In the genomic region with DNA sequence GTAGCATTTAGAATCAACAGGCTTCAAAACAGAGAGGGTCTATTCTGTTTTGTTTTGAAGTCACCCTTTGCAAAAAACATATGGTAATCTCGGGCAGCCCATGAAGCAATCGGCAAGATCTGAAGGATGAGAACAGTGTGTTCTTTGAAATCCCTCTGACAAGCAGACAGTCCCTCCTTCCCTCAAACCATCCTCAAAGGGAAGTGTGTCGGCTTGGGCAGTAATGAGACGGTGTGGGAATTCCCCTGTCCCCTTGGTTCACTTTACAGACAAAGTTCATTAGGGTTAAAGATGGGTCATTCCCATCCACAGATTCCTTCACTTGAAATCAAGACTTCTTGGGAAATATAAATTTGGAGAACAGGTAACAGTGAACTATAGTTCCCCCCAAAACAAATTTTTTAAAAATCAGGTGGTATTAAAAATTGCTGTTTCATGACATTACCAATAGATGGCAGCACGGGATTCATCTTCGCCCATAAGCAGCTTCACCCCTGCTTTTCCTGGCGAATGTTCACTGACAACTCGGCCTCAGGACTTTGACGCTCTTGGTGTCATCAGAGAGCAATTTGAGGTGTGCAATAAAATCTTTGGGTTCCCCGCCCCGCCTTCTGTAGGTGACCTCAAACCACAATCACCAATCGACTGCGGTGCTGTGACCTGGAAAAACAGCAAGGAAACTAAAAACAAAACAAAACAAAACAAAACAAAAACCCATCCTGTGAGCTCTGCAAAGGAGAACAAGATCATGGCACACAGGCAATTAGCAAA, we compare ENCODE assay signal across 8 cellular contexts.
DNase-seq lines count a peak whose midpoint lies in the region; ATAC-seq and TF ChIP-seq lines count a peak whose summit lies in the region.

No MANE protein-coding gene starts in this region.

- WGBS in tibial nerve, 2 donors: 6 to 7% methylated on average over 13 of the region's 13 CpGs

- peak; percentile 50 to 62 for TF ChIP-seq EP300 in tibial nerve (IDR thresholded peaks at IDR 0.05)

- no peaks in the 10 kb centered on the region for H3K9me3 ChIP-seq in Karpas-422 (ENCODE audit: low read length)
- no peaks in the 10 kb centered on the region for H3K9me3 ChIP-seq in parathyroid adenoma (ENCODE audit: control insufficient read depth, low read length)
- no peaks in the 10 kb centered on the region for H3K9me3 ChIP-seq in tibial nerve

- H3K9ac ChIP-seq in Karpas-422 (ENCODE audit: low read length) (no peak overlapping the region), parathyroid adenoma (no peak overlapping the region)

- H3K27ac ChIP-seq in Karpas-422 (ENCODE audit: low read length): no peak overlapping the region
- H3K27ac ChIP-seq in RWPE1: no peak overlapping the region
- H3K27ac ChIP-seq in foreskin keratinocyte: peak overlapping the region; percentile 96
- H3K27ac ChIP-seq in parathyroid adenoma: no peak overlapping the region
- H3K27ac ChIP-seq in tibial nerve: peak overlapping the region in 2 of 4 donors; percentile 36 to 38

- peak; percentile 74 for TF ChIP-seq CTCF in RWPE1 (conservative IDR thresholded peaks at IDR 0.05; ENCODE audit: low read depth)
- peak; percentile 97 for TF ChIP-seq CTCF in foreskin keratinocyte (conservative IDR thresholded peaks at IDR 0.05)
- TF ChIP-seq CTCF in parathyroid adenoma (IDR thresholded peaks at IDR 0.05): peak; percentile 76
- peak; percentile 63 to 81 (median 79) for TF ChIP-seq CTCF in tibial nerve (IDR thresholded peaks at IDR 0.05)

- H2AFZ ChIP-seq in Karpas-422 (ENCODE audit: low read length) (no peak overlapping the region), parathyroid adenoma (peak overlapping the region; percentile 57)

- no peaks in the 10 kb centered on the region for H3K79me2 ChIP-seq in Karpas-422 (ENCODE audit: low read length)
- no peaks in the 10 kb centered on the region for H3K79me2 ChIP-seq in parathyroid adenoma

- H3K4me1 ChIP-seq in Karpas-422 (ENCODE audit: low read length) (peaks cover 14% of the 10 kb centered on the region), foreskin keratinocyte (peaks cover 16% of the 10 kb centered on the region), parathyroid adenoma (no peaks in the 10 kb centered on the region), tibial nerve (peaks cover 0 to 29% (median 4%) of the 10 kb centered on the region in 4 donors)

- DNase-seq in DMS153 treated with DMSO at 0.1 percent for 48 hours (lab: John Stamatoyannopoulos, UW; ENCODE audit: unreplicated experiment): peak; percentile 67
- peak; percentile 85 for DNase-seq in Karpas-422
- peak; percentile 58 for DNase-seq in RWPE1 (ENCODE audit: low spot score)
- DNase-seq in activated T-helper 9 cell treated with anti-CD3 and anti-CD28 coated beads, Interleukin-2, amount 50 U/mL, for 16 hours (ENCODE audit: low read depth): peak; percentile 69
- DNase-seq in foreskin keratinocyte: peak; percentile 86 to 92
- DNase-seq in tibial nerve (ENCODE audit: low spot score in 2 of 2): peak; percentile 38 to 68

- CTCF ChIA-PET in RWPE1 (lab: Yijun Ruan, JAX): interaction anchor here (0.6 to 1.8 kb wide), 14 partner anchors 18 to 1068 kb away, joined by 3 to 8 read pairs (median 4); a partner anchor contains a TSS

- H3K36me3 ChIP-seq in Karpas-422 (ENCODE audit: insufficient read depth, low read length) (no peaks in the 10 kb centered on the region), parathyroid adenoma (ENCODE audit: control insufficient read depth, insufficient read depth, low read length) (no peaks in the 10 kb centered on the region), tibial nerve (no peaks in the 10 kb centered on the region)

- H4K20me1 ChIP-seq in Karpas-422 (ENCODE audit: insufficient read depth, low read depth, low read length): no peaks in the 10 kb centered on the region

- H3K27me3 ChIP-seq in Karpas-422 (ENCODE audit: low read length) (no peaks in the 10 kb centered on the region), foreskin keratinocyte (no peaks in the 10 kb centered on the region), parathyroid adenoma (ENCODE audit: control insufficient read depth, insufficient read depth, low read length) (no peaks in the 10 kb centered on the region), tibial nerve (no peaks in the 10 kb centered on the region)

- H3K4me3 ChIP-seq in Karpas-422 (ENCODE audit: low read length) (no peak overlapping the region; the same call in 1 of the 2 replicates), parathyroid adenoma (ENCODE audit: low read depth, low read length) (peak overlapping the region; percentile 6), tibial nerve (no peak overlapping the region)

- POLR2A ChIA-PET in RWPE1 (lab: Yijun Ruan, JAX; ENCODE audit: low non-redundant PET): no interaction called here

- peak overlapping the region; percentile 40 for H3K4me2 ChIP-seq in Karpas-422 (ENCODE audit: low read depth, low read length, poor library complexity, severe bottlenecking)
- H3K4me2 ChIP-seq in parathyroid adenoma (ENCODE audit: low read length): peak overlapping the region; percentile 11

- no peaks in the 10 kb centered on the region for H3K9me2 ChIP-seq in Karpas-422 (replicated peaks; ENCODE audit: insufficient read depth, low read length)

- no peak for TF ChIP-seq POLR2A in tibial nerve (IDR thresholded peaks at IDR 0.05)

- peak; percentile 74 for ATAC-seq in GM21717 (IDR thresholded peaks at IDR 0.05; ENCODE audit: unreplicated experiment)
- ATAC-seq in foreskin keratinocyte: peak; percentile 59
